Comparison of ENCODE assay signal across 9 cellular contexts in the genomic region with DNA sequence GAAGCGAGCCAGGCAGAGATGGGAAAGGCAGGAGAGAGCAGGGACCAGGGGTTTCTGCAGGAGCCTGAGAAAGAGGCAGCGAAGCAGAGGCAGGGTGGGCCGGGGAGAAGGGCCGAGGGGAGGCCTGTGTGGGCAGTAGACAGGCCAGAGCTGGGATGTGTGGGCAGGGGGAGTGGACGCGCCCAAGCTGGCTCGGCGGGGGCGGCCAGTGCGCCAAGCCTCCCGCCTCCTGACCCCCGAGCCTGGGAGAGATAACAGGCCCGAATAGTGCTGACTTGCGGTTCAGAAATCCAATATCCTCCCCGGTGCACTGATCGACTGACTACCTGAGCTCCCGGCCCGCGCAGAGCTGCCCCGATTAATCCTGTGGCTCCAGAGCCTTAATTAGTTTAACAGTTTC. TPM values are rescaled to one million over a fixed set of nuclear protein-coding genes. Genes with fewer than 3 reads are reported as not detected.
A peak's percentile ranks its signal among the peaks of the same experiment; 100 is the strongest.
DNase-seq lines count a peak whose midpoint lies in the region; ATAC-seq and TF ChIP-seq lines count a peak whose summit lies in the region.
"Had no signal": no experiment of that assay in that cellular context is flagged by ENCODE, and none has a peak within 500 bp of the region (broad histone marks: within the 10 kb centered on the region; RNA-seq: fewer than 3 reads in every experiment).

No MANE protein-coding gene starts in this region.

- no peak overlapping the region for H2BK15ac ChIP-seq in mesendoderm (replicated peaks; ENCODE audit: low read depth)

- no peak for ATAC-seq in HG03520 (IDR thresholded peaks at IDR 0.05; ENCODE audit: unreplicated experiment)

- no peak overlapping the region for H2BK5ac ChIP-seq in mesendoderm (ENCODE audit: low read length)

- TF ChIP-seq EP300 in stomach (IDR thresholded peaks at IDR 0.05), result no peak

- no peak overlapping the region for H3K23ac ChIP-seq in mesendoderm (ENCODE audit: low read length)

- H3K27me3 ChIP-seq in HUES48 (ENCODE audit: control insufficient read depth, insufficient read depth, low read length), result no peaks in the 10 kb centered on the region
- H3K27me3 ChIP-seq in mesendoderm (ENCODE audit: insufficient read depth, low read length, poor library complexity), result no peaks in the 10 kb centered on the region
- H3K27me3 ChIP-seq in stomach, result no peaks in the 10 kb centered on the region

- no peak overlapping the region for H2AK5ac ChIP-seq in mesendoderm (ENCODE audit: low read length)

- H3K18ac ChIP-seq in mesendoderm (ENCODE audit: low read length), result no peak overlapping the region

- no peak for TF ChIP-seq POLR2A in stomach (IDR thresholded peaks at IDR 0.05)

- H4K8ac ChIP-seq in mesendoderm (ENCODE audit: low read depth, low read length), result no peak overlapping the region

- 0 out of 2 replicates have a peak overlapping the region, but pooled peaks have one; percentile 17 for H3K9ac ChIP-seq in HUES48 (ENCODE audit: low read depth, low read length)
- H3K9ac ChIP-seq in mesendoderm (ENCODE audit: low read length), result peak overlapping the region; percentile 1

- peaks cover 16% of the 10 kb centered on the region for H3K79me2 ChIP-seq in mesendoderm (ENCODE audit: control insufficient read depth, insufficient read depth, low read length)

- H3K27ac ChIP-seq in HUES48 (ENCODE audit: low read depth, low read length), result peak overlapping the region; percentile 21
- peak overlapping the region; percentile 76 to 98 for H3K27ac ChIP-seq in coronary artery
- H3K27ac ChIP-seq in mesendoderm (ENCODE audit: low read depth, low read length), result no peak overlapping the region
- H3K27ac ChIP-seq in stomach, result peak overlapping the region; percentile 25 to 97 (median 95)

- H3K4me2 ChIP-seq in mesendoderm (ENCODE audit: low read length), result no peak overlapping the region

- H3K9me3 ChIP-seq in HUES48 (ENCODE audit: control insufficient read depth, insufficient read depth, low read length) (no peaks in the 10 kb centered on the region), stomach (no peaks in the 10 kb centered on the region)

- H3K4me1 ChIP-seq in HUES48 (ENCODE audit: control insufficient read depth, insufficient read depth, low read length), result peaks cover 50% of the 10 kb centered on the region
- peaks cover 27% of the 10 kb centered on the region for H3K4me1 ChIP-seq in mesendoderm (ENCODE audit: control insufficient read depth, low read depth, low read length)
- peaks cover 85 to 100% (median 96%) of the 10 kb centered on the region in 4 donors for H3K4me1 ChIP-seq in stomach

- no peak overlapping the region for H3K4ac ChIP-seq in mesendoderm (ENCODE audit: low read depth, low read length)

- DNase-seq in coronary artery (ENCODE audit: low spot score), result no peak
- DNase-seq in mesendoderm, result no peak
- DNase-seq in stomach, result no peak
- no peak for DNase-seq in SW480 (ENCODE audit: low spot score)
- no peak for DNase-seq in NCI-H1105 (lab: John Stamatoyannopoulos, UW)
- no peak for DNase-seq in NCI-H774 (lab: John Stamatoyannopoulos, UW)
- DNase-seq: T-helper 9 cell had no signal

- H3K79me1 ChIP-seq in mesendoderm (ENCODE audit: low read length), result peaks cover 17% of the 10 kb centered on the region

- TF ChIP-seq CTCF in coronary artery (IDR thresholded peaks at IDR 0.05) (no peak), stomach (IDR thresholded peaks at IDR 0.05) (no peak)

- no peak overlapping the region for H4K5ac ChIP-seq in mesendoderm (ENCODE audit: low read length)

- intact Hi-C loops in stomach (cut with DNase I; ENCODE audit: low total_unique reads), result no loop called here

- no CpG with 5 or more reads among the region's 20 CpGs for WGBS in mesendoderm (ENCODE audit: extremely low coverage, insufficient coverage, low lambda C conversion rate)
- WGBS in stomach, 5 donors, result 46 to 67% (median 58%) methylated on average over 11 to 20 of the region's 20 CpGs

- H2BK120ac ChIP-seq in mesendoderm (ENCODE audit: low read depth, low read length), result no peak overlapping the region

- H3K4me3 ChIP-seq in HUES48 (ENCODE audit: low read depth, low read length), result no peak overlapping the region
- peak overlapping the region; percentile 44 for H3K4me3 ChIP-seq in coronary artery
- H3K4me3 ChIP-seq in mesendoderm (ENCODE audit: low read length), result no peak overlapping the region
- no peak overlapping the region for H3K4me3 ChIP-seq in stomach

- H3K56ac ChIP-seq in mesendoderm (ENCODE audit: low read length), result peak overlapping the region; percentile 68

- H3K36me3 ChIP-seq in HUES48 (ENCODE audit: control insufficient read depth, insufficient read depth, low read length) (no peaks in the 10 kb centered on the region), mesendoderm (ENCODE audit: control insufficient read depth, insufficient read depth, low read length) (no peaks in the 10 kb centered on the region), stomach (peaks cover 0 to 14% (median 9%) of the 10 kb centered on the region in 4 donors)

RNA-seq across cellular contexts. Expression of gene AHDC1, which starts 41.9 kb away (rescaled TPM):
- polyA plus RNA-seq in mesendoderm (2013, experiment 1 of 2), result 8.1 TPM
- 8.0 TPM for polyA plus RNA-seq in mesendoderm (2013, experiment 2 of 2)
- total RNA-seq in stomach, result 10 to 100 TPM; 10.8 to 95.0 (median 35.1) TPM
- polyA plus RNA-seq in stomach, result 10 to 100 TPM in 1 of 3 donors, 1 to 10 TPM in 2; 5.8 to 10.3 (median 8.3) TPM
